8 cellular contexts compared by ENCODE assay signal in genomic region chr2:25672500-25673169, GRCh38.
DNase-seq lines count a peak whose midpoint lies in the region; ATAC-seq lines count a peak whose summit lies in the region.

No MANE protein-coding gene starts in this region.

- peak overlapping the region; percentile 85 to 90 for H3K4me3 ChIP-seq in muscle layer of colon (ENCODE audit: low read depth in 1 of 2, low read length in 2 of 2)

- H3K4me1 ChIP-seq in muscle layer of colon (ENCODE audit: insufficient read depth, low read length): peaks cover 9% of the 10 kb centered on the region

- no peaks in the 10 kb centered on the region for H3K9me3 ChIP-seq in muscle layer of colon (ENCODE audit: low read length)

- H3K36me3 ChIP-seq in muscle layer of colon (ENCODE audit: insufficient read depth, low read length): no peaks in the 10 kb centered on the region

- H3K27ac ChIP-seq in muscle layer of colon (ENCODE audit: low read depth, low read length): peak overlapping the region; percentile 63

- ATAC-seq in GM18861 (IDR thresholded peaks at IDR 0.05; ENCODE audit: unreplicated experiment): peak; percentile 42
- ATAC-seq in HG03097 (IDR thresholded peaks at IDR 0.05; ENCODE audit: low FRiP score, unreplicated experiment): peak; percentile 48

- H3K27me3 ChIP-seq in muscle layer of colon (ENCODE audit: control insufficient read depth in 1 of 2, insufficient read depth in 2 of 2, low read length in 2 of 2): no peaks in the 10 kb centered on the region

- in situ Hi-C loops in ACHN (cut with HindIII; ENCODE audit: low pct_ligation_motif_present, low pct_unique_long_range_greater_than_20kb, low sequenced_read_pairs): no loop called here

- peak overlapping the region; percentile 75 for H3K9ac ChIP-seq in muscle layer of colon (ENCODE audit: low read length)

- DNase-seq in ACHN: peak; percentile 70
- peak; percentile 62 for DNase-seq in NCI-H69 (lab: John Stamatoyannopoulos, UW)
- peak; percentile 39 for DNase-seq in activated CD8-positive, alpha-beta memory T cell treated with anti-CD3 and anti-CD28 coated beads, Interleukin-2, amount 50 U/mL, for 1 hour (ENCODE audit: extremely low read depth)
- DNase-seq in epidermal melanocyte (ENCODE audit: insufficient read length, low spot score): peak; percentile 56
- DNase-seq in stimulated activated CD8-positive, alpha-beta memory T cell treated with anti-CD3 and anti-CD28 coated beads, Interleukin-7, amount 100 ng/mL, for 1 hour (ENCODE audit: low read depth in 2 of 2): peak; percentile 24 to 44

Comparison
In these comparisons a context has a peak if more than half of its experiments do, and no peak if none do; other contexts are left out.
1. Peak in every context shown above with its lines: DNase-seq, ATAC-seq, H3K4me3 ChIP-seq and H3K27ac ChIP-seq.